ENCODE assay signal across 10 cellular contexts in the genomic region with DNA sequence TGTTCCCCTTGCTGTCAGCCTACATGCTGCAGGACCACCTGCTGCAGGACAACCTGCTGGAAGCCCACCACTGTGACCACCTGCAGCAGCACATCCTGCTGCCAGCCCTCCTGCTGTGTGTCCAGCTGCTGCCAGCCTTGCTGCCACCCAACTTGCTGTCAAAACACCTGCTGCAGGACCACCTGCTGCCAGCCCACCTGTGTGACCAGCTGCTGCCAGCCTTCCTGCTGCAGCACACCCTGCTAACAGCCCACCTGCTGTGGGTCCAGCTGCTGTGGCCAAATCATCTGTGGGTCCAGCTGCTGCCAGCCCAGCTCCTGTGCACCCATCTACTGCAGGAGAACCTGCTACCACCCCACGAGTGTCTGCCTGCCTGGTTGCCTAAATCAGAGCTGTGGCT. TPM values are rescaled to one million over a fixed set of nuclear protein-coding genes. Genes with fewer than 3 reads are reported as not detected.
"Had no signal": no experiment of that assay in that cellular context is flagged by ENCODE, and none has a peak within 500 bp of the region (broad histone marks: within the 10 kb centered on the region; RNA-seq: fewer than 3 reads in every experiment).

No MANE protein-coding gene starts in this region.

RNA-seq across cellular contexts. Expression of a gene that starts 4.2 kb away (rescaled TPM):
- total RNA-seq: OCI-LY7, PC-3, PC-9, Peyer's patch, Right ventricle myocardium inferior, Right ventricle myocardium superior, RPMI7951, SJCRH30, SJSA1, SK-MEL-5 had no signal

RNA-seq across cellular contexts. Expression of a gene that starts 6.1 kb away (rescaled TPM):
- total RNA-seq: OCI-LY7, PC-3, PC-9, Peyer's patch, Right ventricle myocardium inferior, Right ventricle myocardium superior, RPMI7951, SJCRH30, SJSA1, SK-MEL-5 had no signal

RNA-seq across cellular contexts. Expression of a gene that starts 16.1 kb away (rescaled TPM):
- total RNA-seq: OCI-LY7, PC-3, PC-9, Peyer's patch, Right ventricle myocardium inferior, Right ventricle myocardium superior, RPMI7951, SJCRH30, SJSA1, SK-MEL-5 had no signal

RNA-seq across cellular contexts. Expression of a gene that starts 21.8 kb away (rescaled TPM):
- total RNA-seq: OCI-LY7, PC-3, PC-9, Peyer's patch, Right ventricle myocardium inferior, Right ventricle myocardium superior, RPMI7951, SJSA1, SK-MEL-5 had no signal

RNA-seq across cellular contexts. Expression of a gene that starts 31.3 kb away (rescaled TPM):
- total RNA-seq: OCI-LY7, PC-3, PC-9, Peyer's patch, Right ventricle myocardium inferior, Right ventricle myocardium superior, RPMI7951, SJCRH30, SJSA1, SK-MEL-5 had no signal
